ENCODE assay signal across 8 cellular contexts in genomic region chr19:9834726-9835506, GRCh38. TPM values are rescaled to one million over a fixed set of nuclear protein-coding genes. Genes with fewer than 3 reads are reported as not detected.
DNase-seq lines count a peak whose midpoint lies in the region; ATAC-seq and TF ChIP-seq lines count a peak whose summit lies in the region.

PIN1 (plus strand) TSS chr19:9835318; CDS start chr19:9835345, 27 bp downstream.

- peaks cover 10 to 36% of the 10 kb centered on the region in 2 experiments for H3K36me3 ChIP-seq in SK-N-SH (replicated peaks in 1 of 2; ENCODE audit: control insufficient read depth in 1 of 2, insufficient read depth in 2 of 2, low read length in 1 of 2)
- H3K36me3 ChIP-seq in suprapubic skin: peaks cover 24% of the 10 kb centered on the region

- H3K9ac ChIP-seq in SK-N-SH: peak within 1 kb of the TSS; percentile 79

- H3K9me2 ChIP-seq in SK-N-SH: no peaks in the 10 kb centered on the region

- POLR2A ChIA-PET in GM10248 (lab: Yijun Ruan, JAX): interaction anchor here (0.5 to 0.6 kb wide), 3 partner anchors 12 to 1319 kb away, joined by 3 to 5 read pairs (median 3); no protein-coding TSS in a partner anchor
- POLR2A ChIA-PET in SK-N-SH (lab: Yijun Ruan, JAX): interaction anchor here (0.6 kb wide), 1 partner anchor 18 kb away, joined by 3 read pairs; no protein-coding TSS in a partner anchor

- WGBS in SK-N-SH (ENCODE audit: low lambda C conversion rate): under 1% methylated on average over 15 of the region's 73 CpGs
- WGBS in suprapubic skin: 2% methylated on average over 9 of the region's 73 CpGs

- no peak for TF ChIP-seq RAD21 in SK-N-SH (IDR thresholded peaks at IDR 0.05; ENCODE audit: low read length)

- H3K79me2 ChIP-seq in SK-N-SH (ENCODE audit: insufficient read depth): peaks cover 65% of the 10 kb centered on the region

- TF ChIP-seq CTCF in GM10248 (IDR thresholded peaks at IDR 0.05; ENCODE audit: control extremely low read depth, extremely low read depth, low read depth, missing control alignments): peak; percentile 56
- peak; percentile 44 for TF ChIP-seq CTCF in SK-N-SH (IDR thresholded peaks at IDR 0.05)
- peak; percentile 24 to 96 for TF ChIP-seq CTCF in suprapubic skin (IDR thresholded peaks at IDR 0.05)

- CTCF ChIA-PET in GM10248 (lab: Yijun Ruan, JAX) (interaction anchor here (0.6 to 1.0 kb wide), 3 partner anchors 8 to 58 kb away, joined by 3 to 5 read pairs (median 3); no protein-coding TSS in a partner anchor), SK-N-SH (lab: Yijun Ruan, JAX) (interaction anchor here (0.8 to 1.4 kb wide), 3 partner anchors 11 to 81 kb away, joined by 3 to 5 read pairs (median 3); no protein-coding TSS in a partner anchor)

- peak in 1 of 2 donors; percentile 13 for TF ChIP-seq POLR2A in suprapubic skin (IDR thresholded peaks at IDR 0.05)

- H3K27me3 ChIP-seq in SK-N-SH (ENCODE audit: insufficient read depth): no peaks in the 10 kb centered on the region
- no peaks in the 10 kb centered on the region for H3K27me3 ChIP-seq in suprapubic skin

- H2AFZ ChIP-seq in SK-N-SH (ENCODE audit: low read depth): no peak within 1 kb of the TSS

- H3K4me2 ChIP-seq in SK-N-SH: peak within 1 kb of the TSS; percentile 98

- peaks cover 8% of the 10 kb centered on the region; the same call in 1 of the 2 replicates for H4K20me1 ChIP-seq in SK-N-SH (ENCODE audit: insufficient read depth)

- peak; percentile 91 for ATAC-seq in HG02571 (IDR thresholded peaks at IDR 0.05; ENCODE audit: unreplicated experiment)

- H3K4me3 ChIP-seq in SK-N-SH (ENCODE audit: low read depth in 2 of 2, low read length in 1 of 2) (peak within 1 kb of the TSS; percentile 73 to 80), suprapubic skin (peak within 1 kb of the TSS; percentile 87)

- peak; percentile 99 for DNase-seq in GM10248 (ENCODE audit: extremely low spot score)
- DNase-seq in NCI-H1048 (lab: John Stamatoyannopoulos, UW): peak; percentile 97
- DNase-seq in SK-N-SH: peak; percentile 98
- peak; percentile 100 for DNase-seq in activated naive CD4-positive, alpha-beta T cell treated with anti-CD3 and anti-CD28 coated beads, Interleukin-2, amount 50 U/mL, for 16 hours
- peak; percentile 100 for DNase-seq in germinal center (ENCODE audit: low spot score)
- peak; percentile 74 to 99 (median 97) for DNase-seq in nucleus accumbens (lab: John Stamatoyannopoulos, UW)
- peak; percentile 99 for DNase-seq in suprapubic skin (ENCODE audit: low spot score in 2 of 2)

- peaks cover 21% of the 10 kb centered on the region for H3F3A ChIP-seq in SK-N-SH (replicated peaks; ENCODE audit: insufficient read depth)

- no peaks in the 10 kb centered on the region for H3K9me3 ChIP-seq in SK-N-SH
- H3K9me3 ChIP-seq in suprapubic skin: no peaks in the 10 kb centered on the region

- H3K4me1 ChIP-seq in SK-N-SH (ENCODE audit: control insufficient read depth in 1 of 2, insufficient read depth in 2 of 2, low read depth in 1 of 2, low read length in 1 of 2) (peaks cover 0 to 17% of the 10 kb centered on the region in 2 experiments; a peak in 1 of 4 replicates), suprapubic skin (peaks cover 18% of the 10 kb centered on the region)

- TF ChIP-seq EP300 in SK-N-SH (IDR thresholded peaks at IDR 0.05; ENCODE audit: borderline replicate concordance in 1 of 2, low read depth in 1 of 2, low read length in 1 of 2): no peak
- TF ChIP-seq EP300 in suprapubic skin (IDR thresholded peaks at IDR 0.05): no peak

- H3K27ac ChIP-seq in SK-N-SH (ENCODE audit: low read depth in 2 of 2, low read length in 1 of 2) (peak within 1 kb of the TSS; percentile 34 to 61; a peak in 3 of 4 replicates), suprapubic skin (peak within 1 kb of the TSS; percentile 46)

TF ChIP-seq in SK-N-SH, 30 proteins besides CTCF, POLR2A, EP300 and RAD21 (continues in another document):
- no peak for TF ChIP-seq SMC3 (IDR thresholded peaks at IDR 0.05; ENCODE audit: low read depth, low read length)
- no peak for TF ChIP-seq FOSL2 (IDR thresholded peaks at IDR 0.05; ENCODE audit: borderline replicate concordance, low read depth)
- TF ChIP-seq ELF1 (IDR thresholded peaks at IDR 0.05): peak; percentile 6; the same call in 1 of the 2 replicates
- TF ChIP-seq FOXM1 (IDR thresholded peaks at IDR 0.05; ENCODE audit: low read depth): no peak
- TF ChIP-seq EZH2phosphoT487 (IDR thresholded peaks at IDR 0.05; ENCODE audit: borderline replicate concordance, low read depth): no peak
- TF ChIP-seq NRF1 (IDR thresholded peaks at IDR 0.05; ENCODE audit: low read depth, low read length): peak; percentile 31; the same call in 1 of the 2 replicates
- TF ChIP-seq CHD2 (IDR thresholded peaks at IDR 0.05; ENCODE audit: low read length, partially characterized antibody): peak; percentile 59
- no peak for TF ChIP-seq JUND (IDR thresholded peaks at IDR 0.05)
- peak; percentile 49 for TF ChIP-seq GABPA (IDR thresholded peaks at IDR 0.05; ENCODE audit: low read depth)
- TF ChIP-seq RFX5 (IDR thresholded peaks at IDR 0.05; ENCODE audit: low read length): peak; percentile 78
- no peak for TF ChIP-seq ZBTB33 (IDR thresholded peaks at IDR 0.05; ENCODE audit: borderline replicate concordance, low read depth)
- TF ChIP-seq PBX3 (IDR thresholded peaks at IDR 0.05): peak; percentile 87
- no peak for TF ChIP-seq REST (IDR thresholded peaks at IDR 0.05; ENCODE audit: low read depth, low read length)
- peak; percentile 56 for TF ChIP-seq POLR2AphosphoS5 (IDR thresholded peaks at IDR 0.05; ENCODE audit: low read depth, low read length)
- TF ChIP-seq RCOR1 (IDR thresholded peaks at IDR 0.05; ENCODE audit: low read length): peak; percentile 60; the same call in 1 of the 2 replicates
- TF ChIP-seq TAF1 (IDR thresholded peaks at IDR 0.05; ENCODE audit: borderline replicate concordance, low read depth, low read length): peak; percentile 86
- TF ChIP-seq IRF3 (IDR thresholded peaks at IDR 0.05; ENCODE audit: low read depth, low read length): peak; percentile 79

RNA-seq across cellular contexts. Expression of gene PIN1, which starts in this region (rescaled TPM):
- polyA plus RNA-seq in SK-N-SH (2012; rRNA removed): 148 and 152 TPM in 2 replicates
- polyA plus RNA-seq in SK-N-SH (2012; cell fraction: cytosol; rRNA removed): 77.6 and 127 TPM in 2 replicates
- 92.6 and 93.4 TPM in 2 replicates for polyA plus RNA-seq in SK-N-SH (2012; cell fraction: nucleus; rRNA removed)
- total RNA-seq in suprapubic skin: 10 to 100 TPM; 60.5 to 75.9 (median 65.8) TPM

Comparison
In these comparisons a context has a peak if more than half of its experiments do, and no peak if none do; other contexts are left out.
1. Peak in every context shown above with its lines: DNase-seq, ATAC-seq, H3K4me3 ChIP-seq and H3K27ac ChIP-seq.